In the genomic region with DNA sequence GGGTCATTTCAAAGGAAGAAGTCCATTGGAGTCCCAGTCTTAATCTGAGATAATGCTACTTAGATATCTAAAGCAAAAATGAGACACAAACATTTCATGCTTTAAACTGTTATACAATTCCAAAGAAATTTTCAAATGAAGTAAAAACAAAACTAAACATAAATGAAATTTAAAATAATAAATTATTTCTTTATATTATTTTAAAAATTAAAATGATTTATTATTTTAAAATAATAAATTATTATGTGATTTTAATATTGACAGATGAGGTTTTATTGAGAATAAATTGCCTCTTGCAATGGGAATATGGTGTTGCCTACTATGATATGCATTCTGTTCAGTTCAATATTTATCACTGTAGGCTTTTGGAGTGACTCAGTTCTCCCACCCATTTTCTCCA, we compare ENCODE assay signal across 1 cellular context.
TF ChIP-seq lines count a peak whose summit lies in the region.

No MANE protein-coding gene starts in this region.

TF ChIP-seq in GM23338, 12 proteins besides CTCF, POLR2A, EP300 and RAD21 (continued from another document):
- TF ChIP-seq, protein P1, sequence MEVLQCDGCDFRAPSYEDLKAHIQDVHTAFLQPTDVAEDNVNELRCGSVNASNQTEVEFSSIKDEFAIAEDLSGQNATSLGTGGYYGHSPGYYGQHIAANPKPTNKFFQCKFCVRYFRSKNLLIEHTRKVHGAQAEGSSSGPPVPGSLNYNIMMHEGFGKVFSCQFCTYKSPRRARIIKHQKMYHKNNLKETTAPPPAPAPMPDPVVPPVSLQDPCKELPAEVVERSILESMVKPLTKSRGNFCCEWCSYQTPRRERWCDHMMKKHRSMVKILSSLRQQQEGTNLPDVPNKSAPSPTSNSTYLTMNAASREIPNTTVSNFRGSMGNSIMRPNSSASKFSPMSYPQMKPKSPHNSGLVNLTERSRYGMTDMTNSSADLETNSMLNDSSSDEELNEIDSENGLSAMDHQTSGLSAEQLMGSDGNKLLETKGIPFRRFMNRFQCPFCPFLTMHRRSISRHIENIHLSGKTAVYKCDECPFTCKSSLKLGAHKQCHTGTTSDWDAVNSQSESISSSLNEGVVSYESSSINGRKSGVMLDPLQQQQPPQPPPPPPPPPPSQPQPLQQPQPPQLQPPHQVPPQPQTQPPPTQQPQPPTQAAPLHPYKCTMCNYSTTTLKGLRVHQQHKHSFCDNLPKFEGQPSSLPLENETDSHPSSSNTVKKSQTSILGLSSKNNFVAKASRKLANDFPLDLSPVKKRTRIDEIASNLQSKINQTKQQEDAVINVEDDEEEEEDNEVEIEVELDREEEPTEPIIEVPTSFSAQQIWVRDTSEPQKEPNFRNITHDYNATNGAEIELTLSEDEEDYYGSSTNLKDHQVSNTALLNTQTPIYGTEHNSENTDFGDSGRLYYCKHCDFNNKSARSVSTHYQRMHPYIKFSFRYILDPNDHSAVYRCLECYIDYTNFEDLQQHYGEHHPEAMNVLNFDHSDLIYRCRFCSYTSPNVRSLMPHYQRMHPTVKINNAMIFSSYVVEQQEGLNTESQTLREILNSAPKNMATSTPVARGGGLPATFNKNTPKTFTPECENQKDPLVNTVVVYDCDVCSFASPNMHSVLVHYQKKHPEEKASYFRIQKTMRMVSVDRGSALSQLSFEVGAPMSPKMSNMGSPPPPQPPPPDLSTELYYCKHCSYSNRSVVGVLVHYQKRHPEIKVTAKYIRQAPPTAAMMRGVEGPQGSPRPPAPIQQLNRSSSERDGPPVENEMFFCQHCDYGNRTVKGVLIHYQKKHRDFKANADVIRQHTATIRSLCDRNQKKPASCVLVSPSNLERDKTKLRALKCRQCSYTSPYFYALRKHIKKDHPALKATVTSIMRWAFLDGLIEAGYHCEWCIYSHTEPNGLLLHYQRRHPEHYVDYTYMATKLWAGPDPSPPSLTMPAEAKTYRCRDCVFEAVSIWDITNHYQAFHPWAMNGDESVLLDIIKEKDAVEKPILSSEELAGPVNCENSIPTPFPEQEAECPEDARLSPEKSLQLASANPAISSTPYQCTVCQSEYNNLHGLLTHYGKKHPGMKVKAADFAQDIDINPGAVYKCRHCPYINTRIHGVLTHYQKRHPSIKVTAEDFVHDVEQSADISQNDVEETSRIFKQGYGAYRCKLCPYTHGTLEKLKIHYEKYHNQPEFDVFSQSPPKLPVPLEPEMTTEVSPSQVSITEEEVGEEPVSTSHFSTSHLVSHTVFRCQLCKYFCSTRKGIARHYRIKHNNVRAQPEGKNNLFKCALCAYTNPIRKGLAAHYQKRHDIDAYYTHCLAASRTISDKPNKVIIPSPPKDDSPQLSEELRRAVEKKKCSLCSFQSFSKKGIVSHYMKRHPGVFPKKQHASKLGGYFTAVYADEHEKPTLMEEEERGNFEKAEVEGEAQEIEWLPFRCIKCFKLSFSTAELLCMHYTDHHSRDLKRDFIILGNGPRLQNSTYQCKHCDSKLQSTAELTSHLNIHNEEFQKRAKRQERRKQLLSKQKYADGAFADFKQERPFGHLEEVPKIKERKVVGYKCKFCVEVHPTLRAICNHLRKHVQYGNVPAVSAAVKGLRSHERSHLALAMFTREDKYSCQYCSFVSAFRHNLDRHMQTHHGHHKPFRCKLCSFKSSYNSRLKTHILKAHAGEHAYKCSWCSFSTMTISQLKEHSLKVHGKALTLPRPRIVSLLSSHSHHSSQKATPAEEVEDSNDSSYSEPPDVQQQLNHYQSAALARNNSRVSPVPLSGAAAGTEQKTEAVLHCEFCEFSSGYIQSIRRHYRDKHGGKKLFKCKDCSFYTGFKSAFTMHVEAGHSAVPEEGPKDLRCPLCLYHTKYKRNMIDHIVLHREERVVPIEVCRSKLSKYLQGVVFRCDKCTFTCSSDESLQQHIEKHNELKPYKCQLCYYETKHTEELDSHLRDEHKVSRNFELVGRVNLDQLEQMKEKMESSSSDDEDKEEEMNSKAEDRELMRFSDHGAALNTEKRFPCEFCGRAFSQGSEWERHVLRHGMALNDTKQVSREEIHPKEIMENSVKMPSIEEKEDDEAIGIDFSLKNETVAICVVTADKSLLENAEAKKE (CRISPR knock-in tag; IDR thresholded peaks at IDR 0.05), result no peak
- TF ChIP-seq POLR2AphosphoS5 (IDR thresholded peaks at IDR 0.05; ENCODE audit: low read depth), result no peak
- TF ChIP-seq EZH2phosphoT487 (IDR thresholded peaks at IDR 0.05; ENCODE audit: unreplicated experiment), result no peak
- TF ChIP-seq ZNF331 (CRISPR knock-in tag; IDR thresholded peaks at IDR 0.05; ENCODE audit: low read depth), result no peak
- no peak for TF ChIP-seq ZNF114 (CRISPR knock-in tag; IDR thresholded peaks at IDR 0.05)
- no peak for TF ChIP-seq STAT1 (IDR thresholded peaks at IDR 0.05; ENCODE audit: unreplicated experiment)
- TF ChIP-seq, protein P2, sequence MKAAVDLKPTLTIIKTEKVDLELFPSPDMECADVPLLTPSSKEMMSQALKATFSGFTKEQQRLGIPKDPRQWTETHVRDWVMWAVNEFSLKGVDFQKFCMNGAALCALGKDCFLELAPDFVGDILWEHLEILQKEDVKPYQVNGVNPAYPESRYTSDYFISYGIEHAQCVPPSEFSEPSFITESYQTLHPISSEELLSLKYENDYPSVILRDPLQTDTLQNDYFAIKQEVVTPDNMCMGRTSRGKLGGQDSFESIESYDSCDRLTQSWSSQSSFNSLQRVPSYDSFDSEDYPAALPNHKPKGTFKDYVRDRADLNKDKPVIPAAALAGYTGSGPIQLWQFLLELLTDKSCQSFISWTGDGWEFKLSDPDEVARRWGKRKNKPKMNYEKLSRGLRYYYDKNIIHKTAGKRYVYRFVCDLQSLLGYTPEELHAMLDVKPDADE (IDR thresholded peaks at IDR 0.05), result no peak
- TF ChIP-seq, protein P3, sequence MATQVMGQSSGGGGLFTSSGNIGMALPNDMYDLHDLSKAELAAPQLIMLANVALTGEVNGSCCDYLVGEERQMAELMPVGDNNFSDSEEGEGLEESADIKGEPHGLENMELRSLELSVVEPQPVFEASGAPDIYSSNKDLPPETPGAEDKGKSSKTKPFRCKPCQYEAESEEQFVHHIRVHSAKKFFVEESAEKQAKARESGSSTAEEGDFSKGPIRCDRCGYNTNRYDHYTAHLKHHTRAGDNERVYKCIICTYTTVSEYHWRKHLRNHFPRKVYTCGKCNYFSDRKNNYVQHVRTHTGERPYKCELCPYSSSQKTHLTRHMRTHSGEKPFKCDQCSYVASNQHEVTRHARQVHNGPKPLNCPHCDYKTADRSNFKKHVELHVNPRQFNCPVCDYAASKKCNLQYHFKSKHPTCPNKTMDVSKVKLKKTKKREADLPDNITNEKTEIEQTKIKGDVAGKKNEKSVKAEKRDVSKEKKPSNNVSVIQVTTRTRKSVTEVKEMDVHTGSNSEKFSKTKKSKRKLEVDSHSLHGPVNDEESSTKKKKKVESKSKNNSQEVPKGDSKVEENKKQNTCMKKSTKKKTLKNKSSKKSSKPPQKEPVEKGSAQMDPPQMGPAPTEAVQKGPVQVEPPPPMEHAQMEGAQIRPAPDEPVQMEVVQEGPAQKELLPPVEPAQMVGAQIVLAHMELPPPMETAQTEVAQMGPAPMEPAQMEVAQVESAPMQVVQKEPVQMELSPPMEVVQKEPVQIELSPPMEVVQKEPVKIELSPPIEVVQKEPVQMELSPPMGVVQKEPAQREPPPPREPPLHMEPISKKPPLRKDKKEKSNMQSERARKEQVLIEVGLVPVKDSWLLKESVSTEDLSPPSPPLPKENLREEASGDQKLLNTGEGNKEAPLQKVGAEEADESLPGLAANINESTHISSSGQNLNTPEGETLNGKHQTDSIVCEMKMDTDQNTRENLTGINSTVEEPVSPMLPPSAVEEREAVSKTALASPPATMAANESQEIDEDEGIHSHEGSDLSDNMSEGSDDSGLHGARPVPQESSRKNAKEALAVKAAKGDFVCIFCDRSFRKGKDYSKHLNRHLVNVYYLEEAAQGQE (IDR thresholded peaks at IDR 0.05; ENCODE audit: unreplicated experiment), result no peak
- no peak for TF ChIP-seq JUNB (IDR thresholded peaks at IDR 0.05; ENCODE audit: unreplicated experiment)
